21 cellular contexts compared by ENCODE assay signal in the genomic region with DNA sequence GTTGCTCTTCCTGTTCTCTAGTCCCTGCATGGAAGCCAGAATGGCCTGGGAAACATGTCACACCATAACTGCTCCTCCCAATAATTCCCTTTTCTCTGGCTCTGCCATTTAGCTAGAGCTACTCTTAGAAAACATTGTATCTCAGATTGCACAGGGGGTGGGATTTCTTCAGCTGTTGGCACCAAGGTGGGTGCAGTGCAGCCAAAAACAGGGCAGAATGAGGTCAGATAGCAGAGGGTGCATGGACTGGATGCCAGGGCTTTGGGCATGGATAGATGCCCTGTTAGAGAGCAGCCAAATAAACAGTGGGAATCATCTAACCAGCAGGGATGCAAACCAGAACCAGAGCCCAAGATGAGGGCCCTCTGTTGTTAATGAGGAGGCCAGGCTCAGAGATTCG. TPM values are rescaled to one million over a fixed set of nuclear protein-coding genes. Genes with fewer than 3 reads are reported as not detected.
DNase-seq lines count a peak whose midpoint lies in the region; ATAC-seq and TF ChIP-seq lines count a peak whose summit lies in the region.
"Had no signal": no experiment of that assay in that cellular context is flagged by ENCODE, and none has a peak within 500 bp of the region (broad histone marks: within the 10 kb centered on the region; RNA-seq: fewer than 3 reads in every experiment).

No MANE protein-coding gene starts in this region.

- CTCF ChIA-PET in PC-3 (lab: Charles Lee) = no interaction called here

- H3K4me3 ChIP-seq in smooth muscle cell = no peak overlapping the region
- H3K4me3 ChIP-seq in PC-3 (ENCODE audit: low read length) = no peak overlapping the region
- H3K4me3 ChIP-seq: BLaER1 had no signal

- 70% methylated on average over 1 of the region's 1 CpG for WGBS in smooth muscle cell (ENCODE audit: low lambda C conversion rate)

- H3K9ac ChIP-seq in smooth muscle cell (ENCODE audit: low read depth) (no peak overlapping the region), PC-3 (ENCODE audit: low read length) (no peak overlapping the region)
- H3K9ac ChIP-seq: BLaER1 had no signal

- H3F3A ChIP-seq in smooth muscle cell (ENCODE audit: low read depth) (no peaks in the 10 kb centered on the region), PC-3 (ENCODE audit: low read length, unreplicated experiment) (no peaks in the 10 kb centered on the region)

- H3K79me2 ChIP-seq in smooth muscle cell (ENCODE audit: low read depth) (no peaks in the 10 kb centered on the region), PC-3 (ENCODE audit: low read length) (no peaks in the 10 kb centered on the region)

- intact Hi-C loops in PC-3 (cut with micrococcal nuclease) = no loop called here

- H3K4me2 ChIP-seq in smooth muscle cell = no peak overlapping the region
- no peak overlapping the region for H3K4me2 ChIP-seq in PC-3 (ENCODE audit: low read length)
- H3K4me2 ChIP-seq: BLaER1 had no signal

- no peak for ATAC-seq in HG03565 (IDR thresholded peaks at IDR 0.05; ENCODE audit: unreplicated experiment)
- ATAC-seq in PC-3 = no peak
- ATAC-seq: CD8-positive, alpha-beta T cell had no signal

- DNase-seq in G401 (ENCODE audit: low spot score) (peak; percentile 99), cerebellum (ENCODE audit: low spot score) (peak; percentile 91), putamen (ENCODE audit: low spot score) (peak; percentile 90), UCSD-AML1 (lab: John Stamatoyannopoulos, UW; ENCODE audit: unreplicated experiment) (no peak), smooth muscle cell (lab: John Stamatoyannopoulos, UW; ENCODE audit: unreplicated experiment) (no peak), PC-3 (no peak)
- DNase-seq: CD8-positive, alpha-beta T cell; DMS53; EL; KG1; NCI-H1105 treated with DMSO at 0.1 percent for 48 hours; NCI-H1694; NCI-H2107; NCI-H2227 treated with DMSO at 0.1 percent for 48 hours; NCI-H524; RPMI8226; SHP77 treated with DMSO at 0.1 percent for 48 hours had no signal

- H3K27ac ChIP-seq in layer of hippocampus (ENCODE audit: low read depth, low read length) = peak overlapping the region; percentile 66
- no peak overlapping the region for H3K27ac ChIP-seq in smooth muscle cell (ENCODE audit: low read depth)
- H3K27ac ChIP-seq in PC-3 (ENCODE audit: low read length) = no peak overlapping the region
- H3K27ac ChIP-seq: BLaER1 had no signal

- POLR2A ChIA-PET in PC-3 (lab: Charles Lee; ENCODE audit: unreplicated experiment) = no interaction called here

- no peak overlapping the region for H2AFZ ChIP-seq in smooth muscle cell (ENCODE audit: low read depth)
- H2AFZ ChIP-seq in PC-3 (ENCODE audit: low read length) = no peak overlapping the region

- H3K36me3 ChIP-seq in smooth muscle cell (ENCODE audit: low read depth) = no peaks in the 10 kb centered on the region
- no peaks in the 10 kb centered on the region for H3K36me3 ChIP-seq in PC-3 (ENCODE audit: low read depth, low read length)
- H3K36me3 ChIP-seq: BLaER1 had no signal

- no TSS peak for BruUV-seq in PC-3 (replicated peaks; lab: Mats Ljungman, UMichigan)

- no peaks in the 10 kb centered on the region for H3K27me3 ChIP-seq in layer of hippocampus (ENCODE audit: control insufficient read depth, insufficient read depth, low read length)
- H3K27me3 ChIP-seq in smooth muscle cell (ENCODE audit: low read depth) = peaks cover 24% of the 10 kb centered on the region
- H3K27me3 ChIP-seq in PC-3 (ENCODE audit: low read length) = peaks cover 85% of the 10 kb centered on the region

- in situ Hi-C loops in G401 (cut with HindIII; ENCODE audit: low sequenced_read_pairs) = no loop called here

- peaks cover 10% of the 10 kb centered on the region for H3K4me1 ChIP-seq in smooth muscle cell (ENCODE audit: low read depth)
- H3K4me1 ChIP-seq in PC-3 (ENCODE audit: insufficient read depth, low read length) = no peaks in the 10 kb centered on the region

- TF ChIP-seq CTCF in smooth muscle cell (IDR thresholded peaks at IDR 0.05; ENCODE audit: borderline replicate concordance, insufficient read depth, poor library complexity, severe bottlenecking) = no peak
- TF ChIP-seq CTCF in PC-3 (conservative IDR thresholded peaks at IDR 0.05; ENCODE audit: low read depth, low read length) = no peak

- no peaks in the 10 kb centered on the region for H3K9me3 ChIP-seq in smooth muscle cell (replicated peaks; ENCODE audit: low read depth)
- H3K9me3 ChIP-seq in PC-3 (ENCODE audit: low read length) = no peaks in the 10 kb centered on the region

- no peaks in the 10 kb centered on the region for H3K9me2 ChIP-seq in PC-3 (replicated peaks; ENCODE audit: low read length)

- H4K20me1 ChIP-seq in smooth muscle cell (ENCODE audit: low read depth) = no peaks in the 10 kb centered on the region
- H4K20me1 ChIP-seq in PC-3 (ENCODE audit: low read length) = no peaks in the 10 kb centered on the region
- H4K20me1 ChIP-seq: BLaER1 had no signal

RNA-seq across cellular contexts. Expression of a gene that starts 4.9 kb away (rescaled TPM):
- total RNA-seq in G401 (2014; rRNA removed; shearing (Covaris generic)) = not detected in 2 replicates
- total RNA-seq in cerebellum = 113 TPM
- 0.09 and 0.36 TPM in 2 replicates for total RNA-seq in smooth muscle cell
- polyA plus RNA-seq in smooth muscle cell = not detected in 2 replicates
- total RNA-seq in PC-3 (2014; rRNA removed) = not detected in 2 replicates
- total RNA-seq: CD8-positive, alpha-beta T cell; HT-29 had no signal

Comparison
In these comparisons a context has a peak if more than half of its experiments do, and no peak if none do; other contexts are left out.
1. DNase-seq: peak in G401 (single experiment), cerebellum (single experiment) and putamen (single experiment); none in UCSD-AML1 (single experiment), smooth muscle cell (single experiment) and PC-3 (single experiment).
2. RNA of a gene that starts 4.9 kb away (total RNA-seq): 113 TPM in cerebellum (single experiment); 0.09 to 0.36 TPM in smooth muscle cell, not detected in G401 and not detected in PC-3; every median in the first group is over 10 times any median in the second.